In genomic region chr10:22314852-22315251, GRCh38 we compare ENCODE assay signal across 1 cellular context.
TF ChIP-seq lines count a peak whose summit lies in the region.

No MANE protein-coding gene starts in this region.

TF ChIP-seq in A549, 52 proteins besides CTCF, POLR2A, EP300 and RAD21 (continued from another document):
- TF ChIP-seq, protein P1, sequence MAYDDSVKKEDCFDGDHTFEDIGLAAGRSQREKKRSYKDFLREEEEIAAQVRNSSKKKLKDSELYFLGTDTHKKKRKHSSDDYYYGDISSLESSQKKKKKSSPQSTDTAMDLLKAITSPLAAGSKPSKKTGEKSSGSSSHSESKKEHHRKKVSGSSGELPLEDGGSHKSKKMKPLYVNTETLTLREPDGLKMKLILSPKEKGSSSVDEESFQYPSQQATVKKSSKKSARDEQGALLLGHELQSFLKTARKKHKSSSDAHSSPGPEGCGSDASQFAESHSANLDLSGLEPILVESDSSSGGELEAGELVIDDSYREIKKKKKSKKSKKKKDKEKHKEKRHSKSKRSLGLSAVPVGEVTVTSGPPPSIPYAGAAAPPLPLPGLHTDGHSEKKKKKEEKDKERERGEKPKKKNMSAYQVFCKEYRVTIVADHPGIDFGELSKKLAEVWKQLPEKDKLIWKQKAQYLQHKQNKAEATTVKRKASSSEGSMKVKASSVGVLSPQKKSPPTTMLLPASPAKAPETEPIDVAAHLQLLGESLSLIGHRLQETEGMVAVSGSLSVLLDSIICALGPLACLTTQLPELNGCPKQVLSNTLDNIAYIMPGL (CRISPR knock-in tag; IDR thresholded peaks at IDR 0.05; ENCODE audit: borderline replicate concordance), result no peak
- TF ChIP-seq RARB (CRISPR knock-in tag; IDR thresholded peaks at IDR 0.05) (no peak), PHF8 (IDR thresholded peaks at IDR 0.05; ENCODE audit: borderline replicate concordance, low read depth) (no peak), RCOR1 (IDR thresholded peaks at IDR 0.05; ENCODE audit: low read depth, low read length) (no peak), SREBF2 (IDR thresholded peaks at IDR 0.05) (no peak), ZSCAN20 (CRISPR knock-in tag; IDR thresholded peaks at IDR 0.05) (no peak), NPAS2 (CRISPR knock-in tag; IDR thresholded peaks at IDR 0.05; ENCODE audit: borderline replicate concordance) (no peak), RFX5 (IDR thresholded peaks at IDR 0.05) (no peak), NFE2L2 (conservative IDR thresholded peaks at IDR 0.05; ENCODE audit: low read length) (no peak), TP53 (CRISPR knock-in tag; IDR thresholded peaks at IDR 0.05) (no peak), FOSL2 (IDR thresholded peaks at IDR 0.05) (no peak), FOSL2 (CRISPR knock-in tag; IDR thresholded peaks at IDR 0.05) (no peak)
